Comparison of ENCODE assay signal across 9 cellular contexts in genomic region chr20:51446656-51447055, GRCh38.
DNase-seq lines count a peak whose midpoint lies in the region; ATAC-seq, FAIRE-seq and TF ChIP-seq lines count a peak whose summit lies in the region.
"Had no signal": no experiment of that assay in that cellular context is flagged by ENCODE, and none has a peak within 500 bp of the region (broad histone marks: within the 10 kb centered on the region; RNA-seq: fewer than 3 reads in every experiment).

No MANE protein-coding gene starts in this region.

- peak overlapping the region; percentile 32 for H3K27ac Mint-ChIP-seq in activated CD4-positive, alpha-beta T cell treated with anti-CD3 and anti-CD28 coated beads for 36 hours
- peak overlapping the region; percentile 99 for H3K27ac Mint-ChIP-seq in astrocyte (ENCODE audit: unreplicated experiment)
- H3K27ac Mint-ChIP-seq in activated CD4-positive, alpha-beta memory T cell treated with anti-CD3 and anti-CD28 coated beads for 36 hours = no peak overlapping the region
- H3K27ac Mint-ChIP-seq in CD4-positive, alpha-beta T cell = no peak overlapping the region

- no peaks in the 10 kb centered on the region for H3K9me3 Mint-ChIP-seq in activated CD4-positive, alpha-beta T cell treated with anti-CD3 and anti-CD28 coated beads for 36 hours (ENCODE audit: low read depth)
- H3K9me3 Mint-ChIP-seq in astrocyte (ENCODE audit: unreplicated experiment) = no peaks in the 10 kb centered on the region
- no peaks in the 10 kb centered on the region for H3K9me3 Mint-ChIP-seq in activated CD4-positive, alpha-beta memory T cell treated with anti-CD3 and anti-CD28 coated beads for 36 hours
- no peaks in the 10 kb centered on the region for H3K9me3 Mint-ChIP-seq in CD4-positive, alpha-beta T cell

- 61 to 71% methylated on average over 6 to 10 of the region's 10 CpGs for WGBS in transverse colon (ENCODE audit: low coverage in 1 of 2), 2 donors

- TF ChIP-seq CTCF in astrocyte (IDR thresholded peaks at IDR 0.05; ENCODE audit: insufficient read depth, low read depth, low read length) (no peak), left lung (IDR thresholded peaks at IDR 0.05) (no peak), transverse colon (IDR thresholded peaks at IDR 0.05) (no peak)
- TF ChIP-seq CTCF in CD4-positive, alpha-beta T cell (IDR thresholded peaks at IDR 0.05) = no peak

- H3K27me3 Mint-ChIP-seq in activated CD4-positive, alpha-beta T cell treated with anti-CD3 and anti-CD28 coated beads for 36 hours = no peaks in the 10 kb centered on the region
- no peaks in the 10 kb centered on the region for H3K27me3 Mint-ChIP-seq in astrocyte (ENCODE audit: low read depth, unreplicated experiment)
- H3K27me3 Mint-ChIP-seq in activated CD4-positive, alpha-beta memory T cell treated with anti-CD3 and anti-CD28 coated beads for 36 hours = no peaks in the 10 kb centered on the region
- no peaks in the 10 kb centered on the region for H3K27me3 Mint-ChIP-seq in CD4-positive, alpha-beta T cell

- H3K4me3 Mint-ChIP-seq in activated CD4-positive, alpha-beta T cell treated with anti-CD3 and anti-CD28 coated beads for 36 hours = no peak overlapping the region
- no peak overlapping the region for H3K4me3 Mint-ChIP-seq in astrocyte (ENCODE audit: unreplicated experiment)
- no peak overlapping the region for H3K4me3 Mint-ChIP-seq in activated CD4-positive, alpha-beta memory T cell treated with anti-CD3 and anti-CD28 coated beads for 36 hours
- no peak overlapping the region for H3K4me3 Mint-ChIP-seq in CD4-positive, alpha-beta T cell

- DNase-seq in activated CD4-positive, alpha-beta T cell treated with anti-CD3 and anti-CD28 coated beads for 36 hours = no peak
- no peak for DNase-seq in activated CD4-positive, alpha-beta T cell treated with anti-CD3 and anti-CD28 coated beads, Interleukin-2, amount 50 U/mL, for 1 hour
- DNase-seq in astrocyte (ENCODE audit: low read depth) (peak; percentile 75), left lung (no peak), transverse colon (peak; percentile 36), NCI-H446 (lab: John Stamatoyannopoulos, UW) (no peak)
- no peak for DNase-seq in activated CD4-positive, alpha-beta memory T cell treated with anti-CD3 and anti-CD28 coated beads for 36 hours
- no peak for DNase-seq in CD4-positive, alpha-beta T cell
- DNase-seq: NCI-H2107 had no signal

- intact Hi-C loops in activated CD4-positive, alpha-beta T cell treated with anti-CD3 and anti-CD28 coated beads for 36 hours (cut with DNase I, micrococcal nuclease) = no loop called here
- intact Hi-C loops in left lung (cut with DNase I) = no loop called here
- intact Hi-C loops in transverse colon (cut with DNase I; ENCODE audit: low total_unique reads) = loop anchor here (10.0 kb wide), 1 partner anchor 118 kb away; no protein-coding TSS in a partner anchor
- intact Hi-C loops in activated CD4-positive, alpha-beta memory T cell treated with anti-CD3 and anti-CD28 coated beads for 36 hours (cut with micrococcal nuclease) = no loop called here
- intact Hi-C loops in CD4-positive, alpha-beta T cell (cut with DNase I, micrococcal nuclease) = no loop called here

- peaks cover 65% of the 10 kb centered on the region for H3K36me3 Mint-ChIP-seq in activated CD4-positive, alpha-beta T cell treated with anti-CD3 and anti-CD28 coated beads for 36 hours (ENCODE audit: low read depth)
- H3K36me3 Mint-ChIP-seq in astrocyte (ENCODE audit: low read depth, unreplicated experiment) = peaks cover 2% of the 10 kb centered on the region
- H3K36me3 Mint-ChIP-seq in activated CD4-positive, alpha-beta memory T cell treated with anti-CD3 and anti-CD28 coated beads for 36 hours = peaks cover 50% of the 10 kb centered on the region
- peaks cover 84% of the 10 kb centered on the region for H3K36me3 Mint-ChIP-seq in CD4-positive, alpha-beta T cell (ENCODE audit: low read depth)

- no peak for FAIRE-seq in astrocyte (lab: Jason Lieb, UNC)

- peaks cover 28% of the 10 kb centered on the region for H3K4me1 ChIP-seq in astrocyte (ENCODE audit: insufficient read depth, low read length)
- peaks cover 6 to 9% of the 10 kb centered on the region in 2 donors for H3K4me1 ChIP-seq in left lung
- peaks cover 0 to 42% (median 14%) of the 10 kb centered on the region in 4 donors for H3K4me1 ChIP-seq in transverse colon

- no peaks in the 10 kb centered on the region for H3K9me3 ChIP-seq in astrocyte (ENCODE audit: insufficient read depth, low read depth, low read length)
- H3K9me3 ChIP-seq in left lung = no peaks in the 10 kb centered on the region
- no peaks in the 10 kb centered on the region for H3K9me3 ChIP-seq in transverse colon
- H3K9me3 ChIP-seq in CD4-positive, alpha-beta T cell (ENCODE audit: control insufficient read depth, low read length) = no peaks in the 10 kb centered on the region

- in situ Hi-C loops in transverse colon (cut with MboI; ENCODE audit: low pct_ligation_motif_present in 1 of 4, low pct_unique_long_range_greater_than_20kb in 1 of 4, low sequenced_read_pairs in 3 of 4) = no loop called here

- peak overlapping the region; percentile 77 for H3K4me2 ChIP-seq in astrocyte (ENCODE audit: low read length)

- CTCF ChIA-PET in activated CD4-positive, alpha-beta T cell treated with anti-CD3 and anti-CD28 coated beads for 36 hours (lab: Charles Lee) = no interaction called here
- CTCF ChIA-PET in activated CD4-positive, alpha-beta memory T cell treated with anti-CD3 and anti-CD28 coated beads for 36 hours (lab: Charles Lee) = no interaction called here
- CTCF ChIA-PET in CD4-positive, alpha-beta T cell (lab: Charles Lee) = no interaction called here

- peaks cover 46% of the 10 kb centered on the region for H3K4me1 Mint-ChIP-seq in activated CD4-positive, alpha-beta T cell treated with anti-CD3 and anti-CD28 coated beads for 36 hours
- peaks cover 39% of the 10 kb centered on the region for H3K4me1 Mint-ChIP-seq in astrocyte (ENCODE audit: low read depth, unreplicated experiment)
- H3K4me1 Mint-ChIP-seq in activated CD4-positive, alpha-beta memory T cell treated with anti-CD3 and anti-CD28 coated beads for 36 hours (ENCODE audit: low read depth) = peaks cover 47% of the 10 kb centered on the region
- H3K4me1 Mint-ChIP-seq in CD4-positive, alpha-beta T cell (ENCODE audit: low read depth) = peaks cover 35% of the 10 kb centered on the region

- H3K27me3 ChIP-seq in astrocyte (ENCODE audit: insufficient read depth, low read length) (no peaks in the 10 kb centered on the region), left lung (no peaks in the 10 kb centered on the region), transverse colon (no peaks in the 10 kb centered on the region)
- no peaks in the 10 kb centered on the region for H3K27me3 ChIP-seq in CD4-positive, alpha-beta T cell (ENCODE audit: control insufficient read depth, insufficient read depth, low read length)

- H3K36me3 ChIP-seq in astrocyte (ENCODE audit: insufficient read depth, low read length) = peaks cover 2% of the 10 kb centered on the region
- no peaks in the 10 kb centered on the region for H3K36me3 ChIP-seq in left lung
- no peaks in the 10 kb centered on the region for H3K36me3 ChIP-seq in transverse colon

- POLR2A ChIA-PET in activated CD4-positive, alpha-beta T cell treated with anti-CD3 and anti-CD28 coated beads for 36 hours (lab: Charles Lee) = no interaction called here
- POLR2A ChIA-PET in activated CD4-positive, alpha-beta memory T cell treated with anti-CD3 and anti-CD28 coated beads for 36 hours (lab: Charles Lee) = no interaction called here
- POLR2A ChIA-PET in CD4-positive, alpha-beta T cell (lab: Charles Lee) = interaction anchor here (0.9 kb wide), 1 partner anchor 67 kb away, joined by 3 read pairs; no protein-coding TSS in a partner anchor

- peak overlapping the region; percentile 94 for H3K27ac ChIP-seq in astrocyte (ENCODE audit: low read depth, low read length)
- H3K27ac ChIP-seq in left lung = peak overlapping the region in 1 of 2 donors; percentile 4
- peak overlapping the region; percentile 33 to 59 (median 52) for H3K27ac ChIP-seq in transverse colon
- no peak overlapping the region for H3K27ac ChIP-seq in CD4-positive, alpha-beta T cell (ENCODE audit: low read depth, low read length)

- no peak for TF ChIP-seq EP300 in transverse colon (IDR thresholded peaks at IDR 0.05; ENCODE audit: low read depth)

- H2AFZ ChIP-seq in astrocyte (ENCODE audit: low read depth, low read length) = no peak overlapping the region

- peak overlapping the region; percentile 84 for H3K9ac ChIP-seq in astrocyte (ENCODE audit: low read length)

- no peaks in the 10 kb centered on the region for H3K79me2 ChIP-seq in astrocyte (ENCODE audit: insufficient read depth, low read length)

- no peaks in the 10 kb centered on the region for H4K20me1 ChIP-seq in astrocyte (ENCODE audit: insufficient read depth, low read length)

- no peak for ATAC-seq in activated CD4-positive, alpha-beta T cell treated with anti-CD3 and anti-CD28 coated beads for 36 hours
- ATAC-seq in left lung = peak; percentile 42
- ATAC-seq in CD4-positive, alpha-beta T cell (ENCODE audit: poor library complexity) = no peak

- H3K4me3 ChIP-seq in astrocyte (ENCODE audit: insufficient read depth, low read depth, low read length) (peak overlapping the region; percentile 38), left lung (no peak overlapping the region), transverse colon (no peak overlapping the region)

- TF ChIP-seq POLR2A in transverse colon (IDR thresholded peaks at IDR 0.05) = no peak

Comparison
In these comparisons a context has a peak if more than half of its experiments do, and no peak if none do; other contexts are left out.
1. DNase-seq: peak in astrocyte (single experiment) and transverse colon (single experiment); none in activated CD4-positive, alpha-beta T cell treated with anti-CD3 and anti-CD28 coated beads for 36 hours (single experiment), activated CD4-positive, alpha-beta T cell treated with anti-CD3 and anti-CD28 coated beads, Interleukin-2, amount 50 U/mL, for 1 hour (single experiment), left lung (0 of 2), activated CD4-positive, alpha-beta memory T cell treated with anti-CD3 and anti-CD28 coated beads for 36 hours (single experiment), CD4-positive, alpha-beta T cell (0 of 10) and NCI-H446 (0 of 2).
2. H3K27ac Mint-ChIP-seq: peak in activated CD4-positive, alpha-beta T cell treated with anti-CD3 and anti-CD28 coated beads for 36 hours (single experiment) and astrocyte (single experiment); none in activated CD4-positive, alpha-beta memory T cell treated with anti-CD3 and anti-CD28 coated beads for 36 hours (single experiment) and CD4-positive, alpha-beta T cell (single experiment).